In the genomic region with DNA sequence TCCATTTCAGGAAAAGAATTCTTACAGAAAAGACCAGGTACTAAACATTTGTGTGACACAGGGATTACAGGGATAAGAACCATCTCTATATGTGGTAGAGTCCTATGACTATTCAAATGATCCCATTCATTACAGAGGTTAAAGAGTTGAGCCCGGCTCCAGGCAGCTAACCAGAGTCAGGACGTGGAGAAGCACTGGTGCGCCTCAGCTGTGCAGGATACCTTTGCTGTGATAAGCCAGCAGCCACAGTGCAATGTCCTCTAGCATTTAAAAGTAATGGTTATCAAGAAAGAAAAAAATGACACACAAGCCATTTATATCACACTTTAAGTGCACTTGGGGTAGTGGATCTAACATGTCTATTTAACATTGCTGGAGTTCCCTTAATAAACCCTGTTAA, we compare ENCODE assay signal across 22 cellular contexts.
"Had no signal": no experiment of that assay in that cellular context is flagged by ENCODE, and none has a peak within 500 bp of the region (broad histone marks: within the 10 kb centered on the region; RNA-seq: fewer than 3 reads in every experiment).

No MANE protein-coding gene starts in this region.

- H3K36me3 ChIP-seq: esophagus muscularis mucosa, gastroesophageal sphincter, left ventricle myocardium inferior, lower lobe of right lung had no signal

- H3K4me1 ChIP-seq: esophagus muscularis mucosa, foreskin keratinocyte, lower lobe of right lung had no signal

- H3K27ac ChIP-seq: coronary artery, dorsolateral prefrontal cortex, esophagus muscularis mucosa, foreskin keratinocyte, gastroesophageal sphincter, heart left ventricle, hepatocyte, left ventricle myocardium inferior, lower lobe of right lung had no signal

- H3K27me3 ChIP-seq: dorsolateral prefrontal cortex, esophagus muscularis mucosa, foreskin keratinocyte, gastroesophageal sphincter, heart left ventricle, hepatocyte had no signal

- H3K4me3 ChIP-seq: coronary artery, dorsolateral prefrontal cortex, esophagus muscularis mucosa, gastroesophageal sphincter, heart left ventricle, hepatocyte, left ventricle myocardium inferior, lower lobe of right lung had no signal

- H3K9me3 ChIP-seq: esophagus muscularis mucosa, gastroesophageal sphincter, heart left ventricle, left ventricle myocardium inferior, lower lobe of right lung had no signal

- DNase-seq: dermis blood vessel endothelial cell; dorsolateral prefrontal cortex; effector CD4-positive, alpha-beta T cell; effector memory CD4-positive, alpha-beta T cell; foreskin keratinocyte; heart left ventricle; hypothalamus; immature natural killer cell; islet precursor cell; kidney; kidney glomerular epithelial cell; left colon; left ventricle myocardium inferior; lower lobe of right lung; mesenchymal stem cell; midbrain; naive thymus-derived CD4-positive, alpha-beta T cell had no signal

- ATAC-seq: foreskin keratinocyte; gastroesophageal sphincter; left colon; left lobe of liver; lower lobe of right lung; naive thymus-derived CD4-positive, alpha-beta T cell had no signal
